20 cellular contexts compared by ENCODE assay signal in the genomic region with DNA sequence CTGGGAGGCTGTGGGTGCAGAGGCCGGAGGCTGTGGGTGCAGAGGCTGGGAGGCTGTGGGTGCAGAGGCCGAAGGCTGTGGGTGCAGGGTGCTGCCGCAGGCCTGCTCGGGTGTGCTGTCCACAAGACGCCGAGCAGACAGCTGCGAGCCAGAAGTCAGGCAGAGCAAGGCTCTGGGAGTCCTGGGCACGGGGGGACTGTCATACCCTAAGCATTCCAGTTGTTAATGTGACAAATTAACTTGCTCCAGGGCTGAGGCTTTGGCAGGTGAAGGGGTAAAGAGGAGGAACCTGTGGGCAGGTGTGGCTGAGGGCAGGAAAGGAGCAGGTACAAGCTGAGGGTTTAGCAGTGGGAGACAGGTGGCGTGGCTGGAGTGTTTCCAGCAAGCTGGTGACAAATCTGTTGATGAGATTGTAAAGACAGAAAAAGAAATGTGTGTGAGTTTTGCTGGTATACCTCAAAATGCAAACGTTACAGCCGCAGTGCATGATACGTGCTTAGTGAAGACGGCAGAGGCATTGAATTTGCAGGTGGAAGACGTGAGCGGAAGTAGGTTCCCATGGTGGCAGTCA. TPM values are rescaled to one million over a fixed set of nuclear protein-coding genes. Genes with fewer than 3 reads are reported as not detected.
DNase-seq lines count a peak whose midpoint lies in the region; ATAC-seq, FAIRE-seq and TF ChIP-seq lines count a peak whose summit lies in the region.
"Had no signal": no experiment of that assay in that cellular context is flagged by ENCODE, and none has a peak within 500 bp of the region (broad histone marks: within the 10 kb centered on the region; RNA-seq: fewer than 3 reads in every experiment).

No MANE protein-coding gene starts in this region.

- H3K4me1 ChIP-seq in HepG2 (ENCODE audit: insufficient read depth, low read length) = no peaks in the 10 kb centered on the region
- peaks cover 0 to 3% (median 0%) of the 10 kb centered on the region in 4 donors for H3K4me1 ChIP-seq in right lobe of liver
- H3K4me1 ChIP-seq in kidney (ENCODE audit: control insufficient read depth in 1 of 2, insufficient read depth in 1 of 2, low read depth in 1 of 2, low read length in 2 of 2) = no peaks in the 10 kb centered on the region
- H3K4me1 ChIP-seq in GM23248 (ENCODE audit: insufficient read depth) = no peaks in the 10 kb centered on the region
- H3K4me1 ChIP-seq in gastrocnemius medialis = peaks cover under 1 to 14% of the 10 kb centered on the region in 2 donors
- H3K4me1 ChIP-seq: Caco-2 had no signal

- in situ Hi-C loops in HepG2 (cut with HindIII; ENCODE audit: extremely low pct_ligation_motif_present, low pct_unique_long_range_greater_than_20kb) (no loop called here), GM23248 (cut with MboI) (no loop called here), gastrocnemius medialis (cut with MboI; ENCODE audit: low sequenced_read_pairs in 4 of 4) (loop anchor here in 1 of 4 donors (25.0 kb wide), 1 partner anchor 99 kb away; a partner anchor contains a TSS)

- H3K27ac ChIP-seq in HepG2 (ENCODE audit: extremely low read length, insufficient read depth, low read length) (no peak overlapping the region), right lobe of liver (no peak overlapping the region), kidney (ENCODE audit: low read depth in 2 of 2, low read length in 2 of 2) (no peak overlapping the region), GM23248 (no peak overlapping the region), gastrocnemius medialis (no peak overlapping the region)
- H3K27ac ChIP-seq: PC-9 had no signal

- intact Hi-C loops in HepG2 (cut with micrococcal nuclease; ENCODE audit: unreplicated experiment) (no loop called here), right lobe of liver (cut with DNase I) (no loop called here), kidney (cut with DNase I) (no loop called here), gastrocnemius medialis (cut with DNase I; ENCODE audit: low total_unique reads) (no loop called here)

- FAIRE-seq in HepG2 (lab: Jason Lieb, UNC) (no peak), kidney (lab: Jason Lieb, UNC) (no peak)
- FAIRE-seq: G401.6, GM12892 had no signal

- H3K4me3 ChIP-seq in HepG2 (replicated peaks in 1 of 3; ENCODE audit: insufficient read depth in 1 of 3, low read depth in 2 of 3, low read length in 3 of 3) = no peak overlapping the region
- H3K4me3 ChIP-seq in right lobe of liver = no peak overlapping the region
- no peak overlapping the region for H3K4me3 ChIP-seq in kidney (ENCODE audit: low read length in 2 of 2)
- H3K4me3 ChIP-seq in GM23248 = no peak overlapping the region
- H3K4me3 ChIP-seq in gastrocnemius medialis = no peak overlapping the region
- H3K4me3 ChIP-seq: GM23338, PC-9 had no signal

- H3K79me2 ChIP-seq in HepG2 (ENCODE audit: insufficient read depth, low read length) (no peaks in the 10 kb centered on the region), GM23248 (ENCODE audit: insufficient read depth) (no peaks in the 10 kb centered on the region)

- 95% methylated on average over 15 of the region's 15 CpGs for WGBS in HepG2 (ENCODE audit: low lambda C conversion rate)
- 98% methylated on average over 7 of the region's 15 CpGs for WGBS in right lobe of liver (ENCODE audit: insufficient coverage, low coverage, low lambda C conversion rate, missing lambda C conversion rate)
- 85 to 88% methylated on average over 12 to 15 of the region's 15 CpGs for WGBS in GM23248 (ENCODE audit: low coverage in 1 of 2, low lambda C conversion rate in 2 of 2, missing lambda C conversion rate in 2 of 2), 2 experiments

- H3F3A ChIP-seq in GM23248 (ENCODE audit: insufficient read depth) = no peaks in the 10 kb centered on the region

- ATAC-seq in HepG2 (no peak), right lobe of liver (no peak), gastrocnemius medialis (no peak), HG02798 (IDR thresholded peaks at IDR 0.05; ENCODE audit: poor library complexity, unreplicated experiment) (no peak)
- ATAC-seq: GM23338, SK-N-SH treated with all-trans-retinoic acid at 6 μM for 48 hours had no signal

- H4K20me1 ChIP-seq in HepG2 (ENCODE audit: insufficient read depth, low read length) (no peaks in the 10 kb centered on the region), GM23248 (ENCODE audit: insufficient read depth) (no peaks in the 10 kb centered on the region)

- POLR2A ChIA-PET in HepG2 (lab: Yijun Ruan, JAX) = no interaction called here

- H3K36me3 ChIP-seq in HepG2 (replicated peaks in 1 of 2; ENCODE audit: control insufficient read depth in 1 of 2, insufficient read depth in 2 of 2, low read length in 2 of 2) (peaks cover 39 to 66% of the 10 kb centered on the region in 2 experiments), right lobe of liver (peaks cover 0 to 33% (median 4%) of the 10 kb centered on the region in 4 donors), kidney (ENCODE audit: control insufficient read depth in 1 of 2, insufficient read depth in 2 of 2, low read length in 2 of 2) (peaks cover 14 to 35% of the 10 kb centered on the region in 2 donors), GM23248 (ENCODE audit: low read depth) (no peaks in the 10 kb centered on the region; the same call in 1 of the 2 replicates), gastrocnemius medialis (peaks cover 0 to 79% of the 10 kb centered on the region in 2 donors)

- no peaks in the 10 kb centered on the region for H3K9me2 ChIP-seq in GM23248 (ENCODE audit: insufficient read depth)

- DNase-seq in HepG2 (ENCODE audit: low spot score) = no peak
- no peak for DNase-seq in right lobe of liver
- DNase-seq in NCI-H345 treated with DMSO at 0.1 percent for 48 hours (lab: John Stamatoyannopoulos, UW; ENCODE audit: unreplicated experiment) = peak; percentile 49
- peak; percentile 43 for DNase-seq in kidney
- DNase-seq in GM23248 = no peak
- no peak for DNase-seq in gastrocnemius medialis
- DNase-seq: Caco-2; CD4-positive, alpha-beta memory T cell; HCEC 1CT; Kasumi-1; NCI-H1694; NCI-H446; NCI-H69; PC-9; RPMI8226 had no signal

- no peak for TF ChIP-seq POLR2A in HepG2 (IDR thresholded peaks at IDR 0.05; ENCODE audit: insufficient read depth in 1 of 2, low read depth in 2 of 2, low read length in 2 of 2)
- no peak for TF ChIP-seq POLR2A in right lobe of liver (IDR thresholded peaks at IDR 0.05)
- no peak for TF ChIP-seq POLR2A in gastrocnemius medialis (IDR thresholded peaks at IDR 0.05)

- no peaks in the 10 kb centered on the region for H3K9me3 ChIP-seq in HepG2 (ENCODE audit: low read length)
- no peaks in the 10 kb centered on the region for H3K9me3 ChIP-seq in right lobe of liver
- no peaks in the 10 kb centered on the region for H3K9me3 ChIP-seq in kidney (ENCODE audit: control insufficient read depth in 1 of 2, low read length in 2 of 2)
- no peaks in the 10 kb centered on the region for H3K9me3 ChIP-seq in GM23248 (ENCODE audit: low read depth)
- no peaks in the 10 kb centered on the region for H3K9me3 ChIP-seq in gastrocnemius medialis
- H3K9me3 ChIP-seq: Caco-2 had no signal

- TF ChIP-seq EP300 in HepG2 (IDR thresholded peaks at IDR 0.05; ENCODE audit: low read depth in 2 of 2, low read length in 2 of 2) (no peak), HepG2 (CRISPR knock-in tag; IDR thresholded peaks at IDR 0.05; ENCODE audit: borderline replicate concordance) (no peak)

- TF ChIP-seq CTCF in HepG2 (CRISPR knock-in tag; IDR thresholded peaks at IDR 0.05) (no peak), right lobe of liver (IDR thresholded peaks at IDR 0.05) (no peak), kidney (IDR thresholded peaks at IDR 0.05; ENCODE audit: borderline replicate concordance, extremely low read depth, insufficient read depth) (no peak), gastrocnemius medialis (IDR thresholded peaks at IDR 0.05 in 4 of 5, conservative IDR thresholded peaks at IDR 0.05 in 1 of 5) (no peak)

- CTCF ChIA-PET in HepG2 (lab: Yijun Ruan, JAX; ENCODE audit: low intra/inter-chr PET ratio, low total read pairs) = no interaction called here

- no TSS peak for BruUV-seq in HepG2 (replicated peaks; lab: Mats Ljungman, UMichigan)

- H3K4me2 ChIP-seq in HepG2 (ENCODE audit: low read depth, low read length) (no peak overlapping the region), GM23248 (ENCODE audit: unreplicated experiment) (no peak overlapping the region)
- H3K4me2 ChIP-seq: GM23338, PC-9 had no signal

- H3K27me3 ChIP-seq in HepG2 (ENCODE audit: control insufficient read depth in 1 of 2, insufficient read depth in 2 of 2, low read length in 2 of 2) (no peaks in the 10 kb centered on the region), right lobe of liver (no peaks in the 10 kb centered on the region), GM23248 (replicated peaks; ENCODE audit: insufficient read depth) (no peaks in the 10 kb centered on the region), gastrocnemius medialis (no peaks in the 10 kb centered on the region)

- H3K9ac ChIP-seq in HepG2 (ENCODE audit: insufficient read depth, low read depth, low read length) (no peak overlapping the region), kidney (ENCODE audit: low read length in 2 of 2) (no peak overlapping the region), GM23248 (no peak overlapping the region)

- TF ChIP-seq RAD21 in HepG2 (CRISPR knock-in tag; IDR thresholded peaks at IDR 0.05) = no peak

- H2AFZ ChIP-seq in HepG2 (ENCODE audit: low read length) (no peak overlapping the region), GM23248 (no peak overlapping the region)
- H2AFZ ChIP-seq: GM23338, PC-9 had no signal

RNA-seq across cellular contexts. Expression of a gene that starts 14.2 kb away (rescaled TPM):
- total RNA-seq in HepG2 (2016; rRNA removed; fragmentation: Illumina TruSeq; extraction: Trizol) (143 and 154 TPM in 2 replicates), right lobe of liver (100 to 1,000 TPM in 2 of 6 experiments, 10 to 100 TPM in 4; 49.5 to 139 (median 55.7) TPM), kidney (64.4 TPM), gastrocnemius medialis (100 to 1,000 TPM; 389 to 644 (median 611) TPM)
- total RNA-seq in HepG2 (2016; cell fraction: cytosol; rRNA removed; fragmentation: Illumina TruSeq; extraction: Trizol; ENCODE audit: low read depth) = 51.6 and 53.2 TPM in 2 replicates
- total RNA-seq in HepG2 (2016; cell fraction: insoluble cytoplasmic fraction; rRNA removed; fragmentation: Illumina TruSeq; extraction: Trizol) = 149 and 159 TPM in 2 replicates
- 59.3 and 62.8 TPM in 2 replicates for total RNA-seq in HepG2 (2016; cell fraction: membrane; rRNA removed; fragmentation: Illumina TruSeq; extraction: Trizol)
- 76.2 and 86.5 TPM in 2 replicates for total RNA-seq in HepG2 (2016; cell fraction: nucleus; rRNA removed; fragmentation: Illumina TruSeq; extraction: Trizol)
- polyA plus RNA-seq in HepG2 (2011; rRNA removed) (92.9 and 106 TPM in 2 replicates), kidney (ENCODE audit: insufficient read depth, low read depth, low replicate concordance) (79.4 TPM), GM23248 (2016; fragmentation: Nextera tagmentation; extraction: Ambion mirVana) (162 and 175 TPM in 2 replicates)
- polyA plus RNA-seq in HepG2 (2011; cell fraction: cytosol; rRNA removed) = 90.4 and 144 TPM in 2 replicates
- polyA plus RNA-seq in HepG2 (2011; cell fraction: nucleus; rRNA removed) = 158 and 185 TPM in 2 replicates
- 62.1 and 86.3 TPM in 2 replicates for polyA plus RNA-seq in HepG2 (2012)
- 50.3 and 52.6 TPM in 2 replicates for polyA plus RNA-seq in HepG2 (2016; cell fraction: cytosol; fragmentation: Illumina TruSeq; extraction: Trizol; ENCODE audit: low read depth)
- 185 and 189 TPM in 2 replicates for polyA plus RNA-seq in HepG2 (2016; cell fraction: insoluble cytoplasmic fraction; fragmentation: Illumina TruSeq; extraction: Trizol; ENCODE audit: low read depth)
- 54.2 and 55.6 TPM in 2 replicates for polyA plus RNA-seq in HepG2 (2016; cell fraction: membrane; fragmentation: Illumina TruSeq; extraction: Trizol; ENCODE audit: low read depth)
- polyA plus RNA-seq in HepG2 (2016; cell fraction: nucleus; fragmentation: Illumina TruSeq; extraction: Trizol; ENCODE audit: insufficient read depth, low read depth) = 165 and 171 TPM in 2 replicates
- 92.6 and 107 TPM in 2 replicates for polyA minus RNA-seq in HepG2 (2011; rRNA and poly(A)+ RNA removed; ENCODE audit: low replicate concordance)
- 50.7 and 55.0 TPM in 2 replicates for polyA minus RNA-seq in HepG2 (2011; cell fraction: cytosol; rRNA and poly(A)+ RNA removed)
- polyA minus RNA-seq in HepG2 (2011; cell fraction: nucleus; rRNA and poly(A)+ RNA removed) = 47.2 and 49.4 TPM in 2 replicates
- 117 and 138 TPM in 2 replicates for total RNA-seq in GM23248 (2014; rRNA removed; shearing (Covaris generic))

RNA-seq across cellular contexts. Expression of a gene that starts 50.3 kb away (rescaled TPM):
- 37.4 and 41.5 TPM in 2 replicates for total RNA-seq in HepG2 (2016; rRNA removed; fragmentation: Illumina TruSeq; extraction: Trizol)
- total RNA-seq in HepG2 (2016; cell fraction: cytosol; rRNA removed; fragmentation: Illumina TruSeq; extraction: Trizol; ENCODE audit: low read depth) = 19.3 and 19.7 TPM in 2 replicates
- 37.3 and 39.8 TPM in 2 replicates for total RNA-seq in HepG2 (2016; cell fraction: insoluble cytoplasmic fraction; rRNA removed; fragmentation: Illumina TruSeq; extraction: Trizol)
- 18.5 and 19.9 TPM in 2 replicates for total RNA-seq in HepG2 (2016; cell fraction: membrane; rRNA removed; fragmentation: Illumina TruSeq; extraction: Trizol)
- 31.6 and 31.7 TPM in 2 replicates for total RNA-seq in HepG2 (2016; cell fraction: nucleus; rRNA removed; fragmentation: Illumina TruSeq; extraction: Trizol)
- polyA plus RNA-seq in HepG2 (2011; rRNA removed) = 18.5 and 20.5 TPM in 2 replicates
- 11.8 and 12.2 TPM in 2 replicates for polyA plus RNA-seq in HepG2 (2011; cell fraction: cytosol; rRNA removed)
- 64.3 and 72.2 TPM in 2 replicates for polyA plus RNA-seq in HepG2 (2011; cell fraction: nucleus; rRNA removed)
- 29.8 and 30.8 TPM in 2 replicates for polyA plus RNA-seq in HepG2 (2012)
- polyA plus RNA-seq in HepG2 (2016; cell fraction: cytosol; fragmentation: Illumina TruSeq; extraction: Trizol; ENCODE audit: low read depth) = 3.5 and 4.8 TPM in 2 replicates
- 31.7 and 35.2 TPM in 2 replicates for polyA plus RNA-seq in HepG2 (2016; cell fraction: insoluble cytoplasmic fraction; fragmentation: Illumina TruSeq; extraction: Trizol; ENCODE audit: low read depth)
- 9.5 and 9.7 TPM in 2 replicates for polyA plus RNA-seq in HepG2 (2016; cell fraction: membrane; fragmentation: Illumina TruSeq; extraction: Trizol; ENCODE audit: low read depth)
- 69.1 and 71.6 TPM in 2 replicates for polyA plus RNA-seq in HepG2 (2016; cell fraction: nucleus; fragmentation: Illumina TruSeq; extraction: Trizol; ENCODE audit: insufficient read depth, low read depth)
- polyA minus RNA-seq in HepG2 (2011; rRNA and poly(A)+ RNA removed; ENCODE audit: low replicate concordance) = 28.3 and 39.1 TPM in 2 replicates
- 11.3 and 14.2 TPM in 2 replicates for polyA minus RNA-seq in HepG2 (2011; cell fraction: cytosol; rRNA and poly(A)+ RNA removed)
- 62.2 and 69.3 TPM in 2 replicates for polyA minus RNA-seq in HepG2 (2011; cell fraction: nucleus; rRNA and poly(A)+ RNA removed)
- total RNA-seq in right lobe of liver = 10 to 100 TPM; 15.6 to 27.8 (median 21.2) TPM
- 57.1 TPM for total RNA-seq in kidney
- 20.4 TPM for polyA plus RNA-seq in kidney (ENCODE audit: insufficient read depth, low read depth, low replicate concordance)
- total RNA-seq in GM23248 (2014; rRNA removed; shearing (Covaris generic)) = 22.4 and 27.9 TPM in 2 replicates
- 22.2 and 24.8 TPM in 2 replicates for polyA plus RNA-seq in GM23248 (2016; fragmentation: Nextera tagmentation; extraction: Ambion mirVana)
- 10 to 100 TPM; 15.8 to 26.4 (median 19.6) TPM for total RNA-seq in gastrocnemius medialis

Comparison
In these comparisons a context has a peak if more than half of its experiments do, and no peak if none do; other contexts are left out.
1. DNase-seq: peak in NCI-H345 treated with DMSO at 0.1 percent for 48 hours (single experiment) and kidney (single experiment); none in HepG2 (single experiment), right lobe of liver (0 of 3), GM23248 (single experiment) and gastrocnemius medialis (0 of 2).